1 cellular context compared by ENCODE assay signal in the genomic region with DNA sequence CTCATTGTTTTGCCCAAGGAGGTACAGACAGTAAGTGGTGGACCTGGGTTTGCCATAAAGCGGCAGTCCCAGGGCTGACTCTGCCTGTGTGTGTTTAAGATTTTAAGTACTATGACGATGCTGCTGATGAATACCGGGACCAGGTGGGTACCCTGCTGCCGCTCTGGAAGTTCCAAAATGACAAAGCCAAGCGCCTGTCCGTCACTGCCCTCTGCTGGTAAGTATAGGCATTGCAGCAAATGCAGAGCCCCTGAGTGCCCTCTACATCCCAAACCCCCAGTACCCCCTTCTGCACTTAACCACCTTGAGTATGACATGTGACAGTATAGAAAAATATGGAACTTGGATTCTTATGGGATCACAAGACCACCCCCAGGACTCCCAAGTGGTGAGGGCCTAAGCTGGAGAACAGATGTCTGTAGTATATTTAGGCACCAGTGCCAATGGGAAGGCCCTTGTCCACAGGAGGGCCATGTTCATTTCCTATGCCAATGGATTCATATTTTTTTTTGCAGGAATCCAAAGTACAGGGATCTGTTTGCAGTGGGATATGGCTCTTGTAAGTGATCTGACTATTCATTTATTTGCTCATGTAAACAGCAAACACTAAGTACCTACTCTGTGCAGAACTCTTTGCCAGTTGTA.
TF ChIP-seq lines count a peak whose summit lies in the region.

No MANE protein-coding gene starts in this region.

TF ChIP-seq in GM12878, 131 proteins besides CTCF, POLR2A, EP300 and RAD21 (continues in another document):
- TF ChIP-seq MEF2A (IDR thresholded peaks at IDR 0.05; ENCODE audit: insufficient read depth, low read depth, low read length) (no peak), SP1 (IDR thresholded peaks at IDR 0.05; ENCODE audit: low read depth, low read length) (no peak), PML (IDR thresholded peaks at IDR 0.05; ENCODE audit: low read length) (no peak), CHD1 (IDR thresholded peaks at IDR 0.05; ENCODE audit: low read depth, low read length) (no peak), ZSCAN29 (IDR thresholded peaks at IDR 0.05) (no peak), HDGF (IDR thresholded peaks at IDR 0.05) (no peak), ZNF207 (IDR thresholded peaks at IDR 0.05; ENCODE audit: borderline replicate concordance) (no peak), PRDM15 (CRISPR knock-in tag; IDR thresholded peaks at IDR 0.05) (no peak), IKZF1 (conservative IDR thresholded peaks at IDR 0.05) (no peak), SREBF1 (IDR thresholded peaks at IDR 0.05; ENCODE audit: low read length) (no peak), BCL11A (IDR thresholded peaks at IDR 0.05; ENCODE audit: low read depth, low read length) (no peak), CREM (IDR thresholded peaks at IDR 0.05; ENCODE audit: low read depth) (no peak), JUNB (IDR thresholded peaks at IDR 0.05) (peak; percentile 73), BHLHE40 (IDR thresholded peaks at IDR 0.05; ENCODE audit: borderline replicate concordance in 1 of 2, low read depth in 2 of 2, low read length in 1 of 2) (no peak), POLR2AphosphoS2 (IDR thresholded peaks at IDR 0.05; ENCODE audit: low read depth, low read length) (no peak), ZNF384 (IDR thresholded peaks at IDR 0.05; ENCODE audit: borderline replicate concordance, low read depth, low read length) (no peak), ETV6 (conservative IDR thresholded peaks at IDR 0.05 in 1 of 2, IDR thresholded peaks at IDR 0.05 in 1 of 2; ENCODE audit: borderline replicate concordance in 1 of 2, low read depth in 1 of 2) (no peak), STAT3 (IDR thresholded peaks at IDR 0.05; ENCODE audit: low read depth, low read length) (no peak), ZNF274 (IDR thresholded peaks at IDR 0.05; ENCODE audit: insufficient read depth, insufficient read length) (no peak), ATF2 (IDR thresholded peaks at IDR 0.05; ENCODE audit: low read length) (no peak), RUNX3 (IDR thresholded peaks at IDR 0.05; ENCODE audit: low read length) (no peak), IRF4 (IDR thresholded peaks at IDR 0.05; ENCODE audit: low read depth, low read length) (peak; percentile 67; the same call in 1 of the 2 replicates), SIN3A (IDR thresholded peaks at IDR 0.05; ENCODE audit: low read depth, low read length) (no peak), EED (IDR thresholded peaks at IDR 0.05; ENCODE audit: low read depth) (no peak), ZBTB33 (IDR thresholded peaks at IDR 0.05) (no peak), CREB1 (IDR thresholded peaks at IDR 0.05; ENCODE audit: low read depth) (0 out of 2 replicates have a peak, but pooled peaks have one; percentile 21), CEBPB (IDR thresholded peaks at IDR 0.05; ENCODE audit: borderline replicate concordance in 1 of 2, low read depth in 2 of 2, low read length in 2 of 2) (no peak), IKZF2 (IDR thresholded peaks at IDR 0.05) (no peak), YY1 (IDR thresholded peaks at IDR 0.05; ENCODE audit: low read depth, low read length) (peak; percentile 66; the same call in 1 of the 2 replicates), ASH2L (IDR thresholded peaks at IDR 0.05; ENCODE audit: borderline replicate concordance, low read depth) (no peak), BMI1 (IDR thresholded peaks at IDR 0.05; ENCODE audit: borderline replicate concordance) (no peak), EGR1 (IDR thresholded peaks at IDR 0.05; ENCODE audit: borderline replicate concordance in 1 of 2, low read depth in 2 of 2, low read length in 2 of 2) (no peak), ZNF622 (IDR thresholded peaks at IDR 0.05) (no peak), SMC3 (IDR thresholded peaks at IDR 0.05; ENCODE audit: borderline replicate concordance, low read length) (peak; percentile 86), RBBP5 (conservative IDR thresholded peaks at IDR 0.05) (no peak), NFYA (IDR thresholded peaks at IDR 0.05; ENCODE audit: borderline replicate concordance, low read depth, low read length) (no peak), SUPT20H (IDR thresholded peaks at IDR 0.05; ENCODE audit: borderline replicate concordance, control insufficient read depth, low read depth, low read length) (no peak)
- TF ChIP-seq, protein P1, sequence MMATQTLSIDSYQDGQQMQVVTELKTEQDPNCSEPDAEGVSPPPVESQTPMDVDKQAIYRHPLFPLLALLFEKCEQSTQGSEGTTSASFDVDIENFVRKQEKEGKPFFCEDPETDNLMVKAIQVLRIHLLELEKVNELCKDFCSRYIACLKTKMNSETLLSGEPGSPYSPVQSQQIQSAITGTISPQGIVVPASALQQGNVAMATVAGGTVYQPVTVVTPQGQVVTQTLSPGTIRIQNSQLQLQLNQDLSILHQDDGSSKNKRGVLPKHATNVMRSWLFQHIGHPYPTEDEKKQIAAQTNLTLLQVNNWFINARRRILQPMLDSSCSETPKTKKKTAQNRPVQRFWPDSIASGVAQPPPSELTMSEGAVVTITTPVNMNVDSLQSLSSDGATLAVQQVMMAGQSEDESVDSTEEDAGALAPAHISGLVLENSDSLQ (IDR thresholded peaks at IDR 0.05) = no peak
- TF ChIP-seq, protein P2, sequence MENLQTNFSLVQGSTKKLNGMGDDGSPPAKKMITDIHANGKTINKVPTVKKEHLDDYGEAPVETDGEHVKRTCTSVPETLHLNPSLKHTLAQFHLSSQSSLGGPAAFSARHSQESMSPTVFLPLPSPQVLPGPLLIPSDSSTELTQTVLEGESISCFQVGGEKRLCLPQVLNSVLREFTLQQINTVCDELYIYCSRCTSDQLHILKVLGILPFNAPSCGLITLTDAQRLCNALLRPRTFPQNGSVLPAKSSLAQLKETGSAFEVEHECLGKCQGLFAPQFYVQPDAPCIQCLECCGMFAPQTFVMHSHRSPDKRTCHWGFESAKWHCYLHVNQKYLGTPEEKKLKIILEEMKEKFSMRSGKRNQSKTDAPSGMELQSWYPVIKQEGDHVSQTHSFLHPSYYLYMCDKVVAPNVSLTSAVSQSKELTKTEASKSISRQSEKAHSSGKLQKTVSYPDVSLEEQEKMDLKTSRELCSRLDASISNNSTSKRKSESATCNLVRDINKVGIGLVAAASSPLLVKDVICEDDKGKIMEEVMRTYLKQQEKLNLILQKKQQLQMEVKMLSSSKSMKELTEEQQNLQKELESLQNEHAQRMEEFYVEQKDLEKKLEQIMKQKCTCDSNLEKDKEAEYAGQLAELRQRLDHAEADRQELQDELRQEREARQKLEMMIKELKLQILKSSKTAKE (IDR thresholded peaks at IDR 0.05; ENCODE audit: low read depth, poor library complexity, severe bottlenecking) = no peak
- TF ChIP-seq, protein P3, sequence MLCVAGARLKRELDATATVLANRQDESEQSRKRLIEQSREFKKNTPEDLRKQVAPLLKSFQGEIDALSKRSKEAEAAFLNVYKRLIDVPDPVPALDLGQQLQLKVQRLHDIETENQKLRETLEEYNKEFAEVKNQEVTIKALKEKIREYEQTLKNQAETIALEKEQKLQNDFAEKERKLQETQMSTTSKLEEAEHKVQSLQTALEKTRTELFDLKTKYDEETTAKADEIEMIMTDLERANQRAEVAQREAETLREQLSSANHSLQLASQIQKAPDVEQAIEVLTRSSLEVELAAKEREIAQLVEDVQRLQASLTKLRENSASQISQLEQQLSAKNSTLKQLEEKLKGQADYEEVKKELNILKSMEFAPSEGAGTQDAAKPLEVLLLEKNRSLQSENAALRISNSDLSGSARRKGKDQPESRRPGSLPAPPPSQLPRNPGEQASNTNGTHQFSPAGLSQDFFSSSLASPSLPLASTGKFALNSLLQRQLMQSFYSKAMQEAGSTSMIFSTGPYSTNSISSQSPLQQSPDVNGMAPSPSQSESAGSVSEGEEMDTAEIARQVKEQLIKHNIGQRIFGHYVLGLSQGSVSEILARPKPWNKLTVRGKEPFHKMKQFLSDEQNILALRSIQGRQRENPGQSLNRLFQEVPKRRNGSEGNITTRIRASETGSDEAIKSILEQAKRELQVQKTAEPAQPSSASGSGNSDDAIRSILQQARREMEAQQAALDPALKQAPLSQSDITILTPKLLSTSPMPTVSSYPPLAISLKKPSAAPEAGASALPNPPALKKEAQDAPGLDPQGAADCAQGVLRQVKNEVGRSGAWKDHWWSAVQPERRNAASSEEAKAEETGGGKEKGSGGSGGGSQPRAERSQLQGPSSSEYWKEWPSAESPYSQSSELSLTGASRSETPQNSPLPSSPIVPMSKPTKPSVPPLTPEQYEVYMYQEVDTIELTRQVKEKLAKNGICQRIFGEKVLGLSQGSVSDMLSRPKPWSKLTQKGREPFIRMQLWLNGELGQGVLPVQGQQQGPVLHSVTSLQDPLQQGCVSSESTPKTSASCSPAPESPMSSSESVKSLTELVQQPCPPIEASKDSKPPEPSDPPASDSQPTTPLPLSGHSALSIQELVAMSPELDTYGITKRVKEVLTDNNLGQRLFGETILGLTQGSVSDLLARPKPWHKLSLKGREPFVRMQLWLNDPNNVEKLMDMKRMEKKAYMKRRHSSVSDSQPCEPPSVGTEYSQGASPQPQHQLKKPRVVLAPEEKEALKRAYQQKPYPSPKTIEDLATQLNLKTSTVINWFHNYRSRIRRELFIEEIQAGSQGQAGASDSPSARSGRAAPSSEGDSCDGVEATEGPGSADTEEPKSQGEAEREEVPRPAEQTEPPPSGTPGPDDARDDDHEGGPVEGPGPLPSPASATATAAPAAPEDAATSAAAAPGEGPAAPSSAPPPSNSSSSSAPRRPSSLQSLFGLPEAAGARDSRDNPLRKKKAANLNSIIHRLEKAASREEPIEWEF (IDR thresholded peaks at IDR 0.05; ENCODE audit: insufficient replicate concordance, low read depth, low read length) = no peak
- TF ChIP-seq, protein P4, sequence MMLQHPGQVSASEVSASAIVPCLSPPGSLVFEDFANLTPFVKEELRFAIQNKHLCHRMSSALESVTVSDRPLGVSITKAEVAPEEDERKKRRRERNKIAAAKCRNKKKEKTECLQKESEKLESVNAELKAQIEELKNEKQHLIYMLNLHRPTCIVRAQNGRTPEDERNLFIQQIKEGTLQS (IDR thresholded peaks at IDR 0.05; ENCODE audit: borderline replicate concordance, extremely low read depth, low read depth, low read length) = no peak
- TF ChIP-seq, protein P5, sequence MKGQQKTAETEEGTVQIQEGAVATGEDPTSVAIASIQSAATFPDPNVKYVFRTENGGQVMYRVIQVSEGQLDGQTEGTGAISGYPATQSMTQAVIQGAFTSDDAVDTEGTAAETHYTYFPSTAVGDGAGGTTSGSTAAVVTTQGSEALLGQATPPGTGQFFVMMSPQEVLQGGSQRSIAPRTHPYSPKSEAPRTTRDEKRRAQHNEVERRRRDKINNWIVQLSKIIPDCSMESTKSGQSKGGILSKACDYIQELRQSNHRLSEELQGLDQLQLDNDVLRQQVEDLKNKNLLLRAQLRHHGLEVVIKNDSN (IDR thresholded peaks at IDR 0.05; ENCODE audit: borderline replicate concordance, extremely low read length, insufficient read depth, low read depth, low read length) = no peak
